In the genomic region with DNA sequence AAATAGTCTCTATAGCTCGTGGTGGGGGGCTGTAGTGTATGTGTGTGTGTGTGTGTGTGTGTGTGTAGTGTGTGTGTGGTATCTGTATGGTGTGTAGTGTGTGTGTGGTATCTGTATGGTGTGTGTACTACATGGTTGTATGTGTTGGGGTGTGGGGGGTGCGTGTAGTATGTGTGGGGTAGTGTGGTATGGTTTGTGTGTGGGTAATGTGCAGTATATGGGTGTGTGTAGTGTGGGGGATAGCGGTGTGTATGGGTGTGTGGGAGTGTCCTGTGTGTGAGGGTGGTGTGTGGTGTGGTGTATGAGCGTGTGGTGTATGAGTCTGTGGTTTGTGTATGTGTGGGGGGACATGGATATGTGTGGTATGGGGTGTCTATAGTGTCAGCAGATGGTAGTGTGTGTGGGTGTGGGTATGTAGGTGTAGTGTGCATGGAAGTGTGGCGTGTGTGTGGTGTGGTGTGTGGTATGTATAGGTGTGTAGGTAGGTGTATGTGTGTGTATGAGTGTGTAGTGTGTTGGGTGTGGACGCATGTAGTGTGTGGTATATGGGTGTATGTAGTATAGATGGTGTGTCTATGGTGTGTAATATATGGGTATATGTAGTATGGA, we compare ENCODE assay signal across 19 cellular contexts.
"Had no signal": no experiment of that assay in that cellular context is flagged by ENCODE, and none has a peak within 500 bp of the region (broad histone marks: within the 10 kb centered on the region; RNA-seq: fewer than 3 reads in every experiment).

No MANE protein-coding gene starts in this region.

- H3K4me1 ChIP-seq: foreskin keratinocyte had no signal

- H3K79me2 ChIP-seq: hepatocyte had no signal

- H3K4me3 Mint-ChIP-seq: activated B cell treated with CpG ODN at 0.5 μM for 24 hours; activated CD4-positive, alpha-beta memory T cell treated with anti-CD3 and anti-CD28 coated beads, Interleukin-2, amount 10 ng/mL, durations not matched to agents 7 days and 5 days; activated naive CD8-positive, alpha-beta T cell treated with anti-CD3 and anti-CD28 coated beads, Interleukin-2, amount 10 ng/mL, durations not matched to agents 7 days and 5 days; activated T-helper 1 cell treated with anti-CD3 and anti-CD28 coated beads, Interleukin-12 subunit alpha, Interleukin-12 subunit beta, Interleukin-2, Interleukin-4 antibody, amounts not matched to agents 30 ng/mL and 10 ng/mL and 1 ng/mL, durations not matched to agents 14 hours and 24 hours and 36 hours; brain; endodermal cell had no signal

- H3K4me1 Mint-ChIP-seq: endodermal cell had no signal

- H3K9ac ChIP-seq: SK-N-SH had no signal

- H3K9me3 ChIP-seq: SK-N-SH, testis had no signal

- H2AFZ ChIP-seq: hepatocyte had no signal

- H3K36me3 Mint-ChIP-seq: brain had no signal

- H3K27ac Mint-ChIP-seq: activated B cell treated with CpG ODN at 0.5 μM for 24 hours; activated CD4-positive, alpha-beta memory T cell treated with anti-CD3 and anti-CD28 coated beads, Interleukin-2, amount 10 ng/mL, durations not matched to agents 7 days and 5 days; activated naive CD8-positive, alpha-beta T cell treated with anti-CD3 and anti-CD28 coated beads, Interleukin-2, amount 10 ng/mL, durations not matched to agents 7 days and 5 days; activated T-helper 1 cell treated with anti-CD3 and anti-CD28 coated beads, Interleukin-12 subunit alpha, Interleukin-12 subunit beta, Interleukin-2, Interleukin-4 antibody, amounts not matched to agents 30 ng/mL and 10 ng/mL and 1 ng/mL, durations not matched to agents 14 hours and 24 hours and 36 hours; endodermal cell; progenitor cell of endocrine pancreas had no signal

- DNase-seq: activated B cell treated with CpG ODN at 0.5 μM for 24 hours; activated CD4-positive, alpha-beta memory T cell treated with anti-CD3 and anti-CD28 coated beads, Interleukin-2, amount 10 ng/mL, durations not matched to agents 7 days and 5 days; activated CD4-positive, alpha-beta T cell treated with anti-CD3 and anti-CD28 coated beads for 48 hours; activated CD8-positive, alpha-beta memory T cell treated with anti-CD3 and anti-CD28 coated beads, Interleukin-2, amount 50 U/mL, for 4 hours; activated naive CD8-positive, alpha-beta T cell treated with anti-CD3 and anti-CD28 coated beads, Interleukin-2, amount 10 ng/mL, durations not matched to agents 7 days and 5 days; anterior cingulate cortex; central memory CD4-positive, alpha-beta T cell; dorsolateral prefrontal cortex; endodermal cell; foreskin keratinocyte; SK-N-SH; stimulated activated CD4-positive, alpha-beta T cell treated with anti-CD3 and anti-CD28 coated beads, Interleukin-2, amount 100 ng/mL, for 24 hours; testis had no signal

- H3K27me3 ChIP-seq: hepatocyte, testis had no signal

- H3K4me3 ChIP-seq: dorsolateral prefrontal cortex, hepatocyte, testis had no signal

- H3K4me2 ChIP-seq: hepatocyte, SK-N-SH had no signal

- H3K27ac ChIP-seq: dorsolateral prefrontal cortex, epithelial cell of prostate, foreskin keratinocyte, hepatocyte, testis had no signal

- H3K9me3 Mint-ChIP-seq: activated B cell treated with CpG ODN at 0.5 μM for 24 hours, endodermal cell had no signal

- FAIRE-seq: colon had no signal
